ENCODE assay signal across 8 cellular contexts in the genomic region with DNA sequence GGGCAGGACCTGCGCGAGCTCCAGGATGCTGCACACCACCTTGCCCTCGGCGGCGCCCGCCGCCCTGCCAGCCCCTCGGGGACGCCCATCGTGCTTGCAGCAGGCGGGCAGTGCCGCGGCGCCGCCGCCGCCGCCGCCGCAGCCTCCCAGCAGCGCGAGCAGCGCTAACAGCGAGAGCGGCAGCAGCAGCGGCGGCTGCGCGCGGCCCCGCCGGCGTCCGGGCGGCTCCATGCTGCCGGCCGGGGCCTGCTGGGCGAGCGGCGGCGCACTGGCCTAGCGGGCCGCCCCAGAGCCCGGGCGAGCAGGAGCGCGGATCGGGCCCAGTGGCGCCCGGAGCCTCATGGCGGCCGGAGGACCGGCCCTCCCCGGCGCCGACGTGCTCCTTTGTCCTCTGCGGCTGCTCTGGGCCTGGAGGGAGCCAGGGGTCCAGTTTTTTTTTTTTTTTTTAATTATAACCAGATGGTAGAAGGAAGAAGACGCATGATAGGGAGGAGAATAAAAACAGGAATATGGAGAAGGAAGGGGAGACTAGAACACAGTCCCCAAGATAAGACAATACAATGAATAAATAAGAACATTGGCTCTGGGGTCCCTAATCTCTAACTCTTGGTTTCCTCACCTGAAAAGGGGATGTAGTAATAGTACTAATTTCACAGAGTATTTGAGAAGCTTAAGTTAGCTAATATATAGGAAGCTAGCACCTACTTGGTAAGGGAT. TPM values are rescaled to one million over a fixed set of nuclear protein-coding genes. Genes with fewer than 3 reads are reported as not detected.
DNase-seq lines count a peak whose midpoint lies in the region; ATAC-seq, FAIRE-seq and TF ChIP-seq lines count a peak whose summit lies in the region.

No MANE protein-coding gene starts in this region.

- FAIRE-seq in astrocyte (lab: Jason Lieb, UNC): no peak

- peaks cover 2% of the 10 kb centered on the region for H3K4me1 Mint-ChIP-seq in activated naive CD8-positive, alpha-beta T cell (ENCODE audit: low read depth)
- no peaks in the 10 kb centered on the region for H3K4me1 Mint-ChIP-seq in activated naive CD8-positive, alpha-beta T cell treated with anti-CD3 and anti-CD28 coated beads for 36 hours
- peaks cover 16% of the 10 kb centered on the region for H3K4me1 Mint-ChIP-seq in astrocyte (ENCODE audit: low read depth, unreplicated experiment)

- H3K4me1 ChIP-seq in astrocyte (ENCODE audit: insufficient read depth, low read length) (peaks cover 4% of the 10 kb centered on the region), thoracic aorta (ENCODE audit: control insufficient read depth in 1 of 2, low read depth in 2 of 2) (peaks cover 11 to 15% of the 10 kb centered on the region in 2 donors), OCI-LY7 (ENCODE audit: insufficient read depth, low read length, poor library complexity, severe bottlenecking) (no peaks in the 10 kb centered on the region), transverse colon (no peaks in the 10 kb centered on the region)

- no peak for TF ChIP-seq CTCF in astrocyte (IDR thresholded peaks at IDR 0.05; ENCODE audit: insufficient read depth, low read depth, low read length)
- TF ChIP-seq CTCF in thoracic aorta (IDR thresholded peaks at IDR 0.05): no peak
- no peak for TF ChIP-seq CTCF in OCI-LY7 (conservative IDR thresholded peaks at IDR 0.05; ENCODE audit: low read length)
- no peak for TF ChIP-seq CTCF in transverse colon (IDR thresholded peaks at IDR 0.05)

- peak overlapping the region; percentile 75 for H3K4me2 ChIP-seq in astrocyte (ENCODE audit: low read length)
- H3K4me2 ChIP-seq in OCI-LY7 (ENCODE audit: low read length): no peak overlapping the region

- H4K20me1 ChIP-seq in astrocyte (ENCODE audit: insufficient read depth, low read length) (no peaks in the 10 kb centered on the region), OCI-LY7 (ENCODE audit: insufficient read depth, low read length) (no peaks in the 10 kb centered on the region)

- no peak overlapping the region for H3K27ac Mint-ChIP-seq in activated naive CD8-positive, alpha-beta T cell
- H3K27ac Mint-ChIP-seq in activated naive CD8-positive, alpha-beta T cell treated with anti-CD3 and anti-CD28 coated beads for 36 hours: no peak overlapping the region
- peak overlapping the region; percentile 62 for H3K27ac Mint-ChIP-seq in astrocyte (ENCODE audit: unreplicated experiment)

- H3K9me3 ChIP-seq in astrocyte (ENCODE audit: insufficient read depth, low read depth, low read length): no peaks in the 10 kb centered on the region
- H3K9me3 ChIP-seq in thoracic aorta: no peaks in the 10 kb centered on the region
- H3K9me3 ChIP-seq in OCI-LY7 (ENCODE audit: low read length): no peaks in the 10 kb centered on the region
- H3K9me3 ChIP-seq in transverse colon: no peaks in the 10 kb centered on the region

- H3K4me3 Mint-ChIP-seq in activated naive CD8-positive, alpha-beta T cell: peak overlapping the region; percentile 65
- H3K4me3 Mint-ChIP-seq in activated naive CD8-positive, alpha-beta T cell treated with anti-CD3 and anti-CD28 coated beads for 36 hours: no peak overlapping the region
- peak overlapping the region; percentile 66 for H3K4me3 Mint-ChIP-seq in astrocyte (ENCODE audit: unreplicated experiment)

- CTCF ChIA-PET in OCI-LY7 (lab: Charles Lee; ENCODE audit: unreplicated experiment): no interaction called here

- no peak overlapping the region for H3K4me3 ChIP-seq in astrocyte (ENCODE audit: insufficient read depth, low read depth, low read length)
- peak overlapping the region; percentile 54 for H3K4me3 ChIP-seq in thoracic aorta
- no peak overlapping the region for H3K4me3 ChIP-seq in OCI-LY7 (ENCODE audit: low read depth, low read length, poor library complexity, severe bottlenecking)
- H3K4me3 ChIP-seq in transverse colon: peak overlapping the region in 2 of 4 donors; percentile 14 to 27

- peak overlapping the region; percentile 61 for H3K9ac ChIP-seq in astrocyte (ENCODE audit: low read length)

- in situ Hi-C loops in transverse colon (cut with MboI; ENCODE audit: low pct_ligation_motif_present in 1 of 4, low pct_unique_long_range_greater_than_20kb in 1 of 4, low sequenced_read_pairs in 3 of 4): no loop called here

- no peak for TF ChIP-seq EP300 in transverse colon (IDR thresholded peaks at IDR 0.05; ENCODE audit: low read depth)

- H3K36me3 ChIP-seq in astrocyte (ENCODE audit: insufficient read depth, low read length) (no peaks in the 10 kb centered on the region), thoracic aorta (no peaks in the 10 kb centered on the region), OCI-LY7 (ENCODE audit: insufficient read depth, low read length) (no peaks in the 10 kb centered on the region), transverse colon (no peaks in the 10 kb centered on the region)

- no peaks in the 10 kb centered on the region for H3K9me2 ChIP-seq in OCI-LY7 (ENCODE audit: insufficient read depth, low read length)

- no peaks in the 10 kb centered on the region for H3K36me3 Mint-ChIP-seq in activated naive CD8-positive, alpha-beta T cell
- no peaks in the 10 kb centered on the region for H3K36me3 Mint-ChIP-seq in activated naive CD8-positive, alpha-beta T cell treated with anti-CD3 and anti-CD28 coated beads for 36 hours
- no peaks in the 10 kb centered on the region for H3K36me3 Mint-ChIP-seq in astrocyte (ENCODE audit: low read depth, unreplicated experiment)

- H3K79me2 ChIP-seq in astrocyte (ENCODE audit: insufficient read depth, low read length): no peaks in the 10 kb centered on the region
- no peaks in the 10 kb centered on the region for H3K79me2 ChIP-seq in OCI-LY7 (ENCODE audit: insufficient read depth, low read depth, low read length)

- DNase-seq in activated naive CD8-positive, alpha-beta T cell treated with anti-CD3 and anti-CD28 coated beads for 36 hours: no peak
- peak; percentile 35 for DNase-seq in astrocyte (ENCODE audit: low read depth)
- DNase-seq in islet precursor cell: peak; percentile 71
- DNase-seq in thoracic aorta (ENCODE audit: low spot score): no peak
- DNase-seq in OCI-LY7 (ENCODE audit: low spot score): no peak
- DNase-seq in transverse colon: no peak

- intact Hi-C loops in OCI-LY7 (cut with micrococcal nuclease; ENCODE audit: unreplicated experiment) (no loop called here), transverse colon (cut with DNase I; ENCODE audit: low total_unique reads) (no loop called here)

- 44% methylated on average over 42 of the region's 59 CpGs; no CpG with 5 or more reads in 1 of the 2 donors for WGBS in transverse colon (ENCODE audit: low coverage in 1 of 2), 2 donors

- no peak for ATAC-seq in thoracic aorta (ENCODE audit: insufficient number of reproducible peaks, low FRiP score, low read depth)
- ATAC-seq in GM18519 (IDR thresholded peaks at IDR 0.05; ENCODE audit: low FRiP score, unreplicated experiment): no peak

- H3K27me3 Mint-ChIP-seq in activated naive CD8-positive, alpha-beta T cell: peaks cover 26% of the 10 kb centered on the region
- peaks cover 29% of the 10 kb centered on the region for H3K27me3 Mint-ChIP-seq in activated naive CD8-positive, alpha-beta T cell treated with anti-CD3 and anti-CD28 coated beads for 36 hours
- H3K27me3 Mint-ChIP-seq in astrocyte (ENCODE audit: low read depth, unreplicated experiment): no peaks in the 10 kb centered on the region

- TF ChIP-seq POLR2A in transverse colon (IDR thresholded peaks at IDR 0.05): no peak

- no peaks in the 10 kb centered on the region for H3K9me3 Mint-ChIP-seq in activated naive CD8-positive, alpha-beta T cell (ENCODE audit: low read depth)
- no peaks in the 10 kb centered on the region for H3K9me3 Mint-ChIP-seq in activated naive CD8-positive, alpha-beta T cell treated with anti-CD3 and anti-CD28 coated beads for 36 hours
- H3K9me3 Mint-ChIP-seq in astrocyte (ENCODE audit: unreplicated experiment): no peaks in the 10 kb centered on the region

- H2AFZ ChIP-seq in astrocyte (ENCODE audit: low read depth, low read length) (peak overlapping the region; percentile 14), OCI-LY7 (ENCODE audit: low read length) (no peak overlapping the region)

- no peaks in the 10 kb centered on the region for H3K27me3 ChIP-seq in astrocyte (ENCODE audit: insufficient read depth, low read length)
- no peaks in the 10 kb centered on the region for H3K27me3 ChIP-seq in thoracic aorta (replicated peaks; ENCODE audit: insufficient read depth)
- no peaks in the 10 kb centered on the region for H3K27me3 ChIP-seq in transverse colon

- BruUV-seq in OCI-LY7 (replicated peaks; lab: Mats Ljungman, UMichigan): no TSS peak

- POLR2A ChIA-PET in OCI-LY7 (lab: Charles Lee): no interaction called here

- H3K27ac ChIP-seq in astrocyte (ENCODE audit: low read depth, low read length) (no peak overlapping the region), thoracic aorta (peak overlapping the region in 1 of 2 donors; percentile 68), OCI-LY7 (ENCODE audit: low read depth, low read length, poor library complexity, severe bottlenecking) (no peak overlapping the region), transverse colon (peak overlapping the region in 2 of 4 donors; percentile 46 to 47)

RNA-seq across cellular contexts. Expression of gene ANKRD62, which starts 17.1 kb away (rescaled TPM):
- not detected for total RNA-seq in activated naive CD8-positive, alpha-beta T cell treated with anti-CD3 and anti-CD28 coated beads for 36 hours
- not detected in 2 replicates for total RNA-seq in astrocyte
- total RNA-seq in thoracic aorta: not detected
- 4.1 and 5.4 TPM in 2 replicates for total RNA-seq in OCI-LY7 (2014; rRNA removed; shearing (Covaris generic))
- total RNA-seq in OCI-LY7 (2022): 7.1 and 7.3 TPM in 2 replicates
- total RNA-seq in transverse colon: 1 to 10 TPM in 1 of 4 donors, under 1 TPM in 2, not detected in 1; 0.20 to 1.4 (median 0.32) TPM

Comparison
In these comparisons a context has a peak if more than half of its experiments do, and no peak if none do; other contexts are left out.
1. DNase-seq: peak in astrocyte (single experiment) and islet precursor cell (single experiment); none in activated naive CD8-positive, alpha-beta T cell treated with anti-CD3 and anti-CD28 coated beads for 36 hours (single experiment), thoracic aorta (single experiment), OCI-LY7 (single experiment) and transverse colon (single experiment).